In the genomic region with DNA sequence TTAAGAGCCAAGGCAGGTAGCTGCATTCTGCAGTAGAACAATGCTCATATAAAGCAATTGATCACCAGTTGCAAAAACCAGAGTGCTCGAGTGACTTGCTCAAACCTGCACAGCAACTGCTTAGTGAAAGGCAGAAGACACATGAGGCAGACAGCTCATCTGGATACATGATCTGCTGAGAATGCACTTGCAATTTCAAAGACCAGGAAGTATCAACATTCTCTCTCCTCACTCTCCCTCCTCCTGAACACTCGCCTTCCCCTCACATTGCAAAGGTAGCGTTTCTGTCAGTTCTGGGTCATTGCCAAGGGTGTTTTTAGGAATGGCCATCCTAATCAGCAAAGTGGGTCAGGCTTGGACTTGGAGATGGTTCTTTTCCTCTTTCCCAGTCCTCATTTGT, we compare ENCODE assay signal across 14 cellular contexts.
DNase-seq lines count a peak whose midpoint lies in the region; ATAC-seq, FAIRE-seq and TF ChIP-seq lines count a peak whose summit lies in the region.
"Had no signal": no experiment of that assay in that cellular context is flagged by ENCODE, and none has a peak within 500 bp of the region (broad histone marks: within the 10 kb centered on the region; RNA-seq: fewer than 3 reads in every experiment).

No MANE protein-coding gene starts in this region.

- no peaks in the 10 kb centered on the region for H3K9me3 ChIP-seq in CD8-positive, alpha-beta T cell (ENCODE audit: low read length)
- H3K9me3 ChIP-seq in HEK293 (ENCODE audit: control insufficient read depth, insufficient read depth, low read depth, low read length) (no peaks in the 10 kb centered on the region), mucosa of descending colon (no peaks in the 10 kb centered on the region), kidney (ENCODE audit: control insufficient read depth in 1 of 2, low read length in 2 of 2) (no peaks in the 10 kb centered on the region)
- H3K9me3 ChIP-seq: prostate gland, SJCRH30 had no signal

- no peak overlapping the region for H3K4me3 Mint-ChIP-seq in CD8-positive, alpha-beta T cell
- H3K4me3 Mint-ChIP-seq in T-cell: peak overlapping the region in 1 of 3 donors; percentile 36
- H3K4me3 Mint-ChIP-seq: activated CD8-positive, alpha-beta memory T cell treated with anti-CD3 and anti-CD28 coated beads, Interleukin-2, amount 10 ng/mL, durations not matched to agents 7 days and 5 days; CD14-positive monocyte; central memory CD8-positive, alpha-beta T cell had no signal

- CTCF ChIA-PET in CD8-positive, alpha-beta T cell (lab: Charles Lee): interaction anchor here (1.7 kb wide), 1 partner anchor 36 kb away, joined by 5 read pairs; no protein-coding TSS in a partner anchor
- CTCF ChIA-PET in HEK293 (lab: Yijun Ruan, JAX): interaction anchor here (0.6 kb wide), 2 partner anchors 25 to 729 kb away, joined by 4 read pairs; no protein-coding TSS in a partner anchor
- CTCF ChIA-PET in T-cell (lab: Charles Lee): no interaction called here

- H3K27me3 Mint-ChIP-seq in CD8-positive, alpha-beta T cell (ENCODE audit: low read depth): no peaks in the 10 kb centered on the region
- no peaks in the 10 kb centered on the region for H3K27me3 Mint-ChIP-seq in T-cell
- H3K27me3 Mint-ChIP-seq: activated CD8-positive, alpha-beta memory T cell treated with anti-CD3 and anti-CD28 coated beads, Interleukin-2, amount 10 ng/mL, durations not matched to agents 7 days and 5 days; central memory CD8-positive, alpha-beta T cell had no signal

- no peaks in the 10 kb centered on the region for H3K9me3 Mint-ChIP-seq in CD8-positive, alpha-beta T cell
- no peaks in the 10 kb centered on the region for H3K9me3 Mint-ChIP-seq in T-cell
- H3K9me3 Mint-ChIP-seq: CD14-positive monocyte; central memory CD8-positive, alpha-beta T cell had no signal

- H3K36me3 ChIP-seq in CD8-positive, alpha-beta T cell (ENCODE audit: insufficient read depth, low read length): no peaks in the 10 kb centered on the region
- H3K36me3 ChIP-seq in HEK293 (ENCODE audit: control insufficient read depth in 2 of 2, insufficient read depth in 1 of 2, low read length in 2 of 2) (no peaks in the 10 kb centered on the region), mucosa of descending colon (ENCODE audit: low read depth) (no peaks in the 10 kb centered on the region), kidney (ENCODE audit: control insufficient read depth in 1 of 2, insufficient read depth in 2 of 2, low read length in 2 of 2) (no peaks in the 10 kb centered on the region)
- H3K36me3 ChIP-seq: prostate gland, SJCRH30 had no signal

- H3K9ac ChIP-seq in kidney (ENCODE audit: low read length in 2 of 2): no peak overlapping the region

- intact Hi-C loops in CD8-positive, alpha-beta T cell (cut with DNase I, micrococcal nuclease): no loop called here
- intact Hi-C loops in mucosa of descending colon (cut with DNase I, micrococcal nuclease) (no loop called here), kidney (cut with DNase I) (no loop called here)

- peak overlapping the region; percentile 25 for H3K4me3 ChIP-seq in CD8-positive, alpha-beta T cell (ENCODE audit: low read depth, low read length)
- H3K4me3 ChIP-seq in HEK293 (ENCODE audit: low read depth, low read length) (no peak overlapping the region), mucosa of descending colon (no peak overlapping the region), kidney (ENCODE audit: low read length in 2 of 2) (no peak overlapping the region), coronary artery (no peak overlapping the region)
- H3K4me3 ChIP-seq: prostate gland, SJCRH30 had no signal

- no peaks in the 10 kb centered on the region for H3K27me3 ChIP-seq in CD8-positive, alpha-beta T cell (ENCODE audit: insufficient read depth, low read length)
- H3K27me3 ChIP-seq: SJCRH30 had no signal

- H3K4me1 Mint-ChIP-seq in CD8-positive, alpha-beta T cell (ENCODE audit: low read depth): peaks cover 31% of the 10 kb centered on the region
- peaks cover 25 to 32% (median 26%) of the 10 kb centered on the region in 3 donors for H3K4me1 Mint-ChIP-seq in T-cell
- H3K4me1 Mint-ChIP-seq: central memory CD8-positive, alpha-beta T cell had no signal

- POLR2A ChIA-PET in CD8-positive, alpha-beta T cell (lab: Charles Lee): no interaction called here
- POLR2A ChIA-PET in HEK293 (lab: Yijun Ruan, JAX) (no interaction called here), T-cell (lab: Charles Lee) (no interaction called here)

- no peak for ATAC-seq in CD8-positive, alpha-beta T cell
- ATAC-seq in T-cell (replicated peaks in 1 of 4) (peak in 3 of 4 experiments; percentile 31 to 65 (median 51)), mucosa of descending colon (peak; percentile 59)

- FAIRE-seq in kidney (lab: Jason Lieb, UNC): no peak
- FAIRE-seq: G401.6 had no signal

- peaks cover 17% of the 10 kb centered on the region for H3K4me1 ChIP-seq in CD8-positive, alpha-beta T cell (ENCODE audit: insufficient read depth, low read length)
- H3K4me1 ChIP-seq in HEK293 (ENCODE audit: control insufficient read depth, insufficient read depth, low read length) (peaks cover 5% of the 10 kb centered on the region), mucosa of descending colon (ENCODE audit: low read depth) (peaks cover 4% of the 10 kb centered on the region), kidney (ENCODE audit: control insufficient read depth in 1 of 2, insufficient read depth in 1 of 2, low read depth in 1 of 2, low read length in 2 of 2) (no peaks in the 10 kb centered on the region)
- H3K4me1 ChIP-seq: prostate gland had no signal

- H3K36me3 Mint-ChIP-seq in CD8-positive, alpha-beta T cell: no peaks in the 10 kb centered on the region
- H3K36me3 Mint-ChIP-seq in T-cell: no peaks in the 10 kb centered on the region
- H3K36me3 Mint-ChIP-seq: activated CD8-positive, alpha-beta memory T cell treated with anti-CD3 and anti-CD28 coated beads, Interleukin-2, amount 10 ng/mL, durations not matched to agents 7 days and 5 days; CD14-positive monocyte had no signal

- H3K27ac Mint-ChIP-seq in CD8-positive, alpha-beta T cell: peak overlapping the region; percentile 74
- peak overlapping the region in 1 of 2 donors; percentile 85 for H3K27ac Mint-ChIP-seq in T-cell
- H3K27ac Mint-ChIP-seq: activated CD8-positive, alpha-beta memory T cell treated with anti-CD3 and anti-CD28 coated beads, Interleukin-2, amount 10 ng/mL, durations not matched to agents 7 days and 5 days had no signal

- TF ChIP-seq CTCF in CD8-positive, alpha-beta T cell (IDR thresholded peaks at IDR 0.05): no peak
- TF ChIP-seq CTCF in HEK293 (tag by site-specific recombination; IDR thresholded peaks at IDR 0.05) (no peak), mucosa of descending colon (IDR thresholded peaks at IDR 0.05) (no peak), kidney (IDR thresholded peaks at IDR 0.05; ENCODE audit: borderline replicate concordance, extremely low read depth, insufficient read depth) (no peak), coronary artery (IDR thresholded peaks at IDR 0.05) (no peak)

- no peak for DNase-seq in CD8-positive, alpha-beta T cell
- DNase-seq in T-cell: no peak
- DNase-seq in mucosa of descending colon: no peak
- DNase-seq in kidney: no peak
- DNase-seq in activated effector memory CD4-positive, alpha-beta T cell treated with Interleukin-2 at 50 U/mL for 16 hours: no peak
- DNase-seq in coronary artery (ENCODE audit: low spot score): no peak
- DNase-seq: activated CD8-positive, alpha-beta memory T cell treated with anti-CD3 and anti-CD28 coated beads, Interleukin-2, amount 10 ng/mL, durations not matched to agents 7 days and 5 days; stimulated activated CD8-positive, alpha-beta memory T cell treated with anti-CD3 and anti-CD28 coated beads, Interleukin-4, amount 100 ng/mL, for 48 hours had no signal

- no peak overlapping the region for H3K27ac ChIP-seq in CD8-positive, alpha-beta T cell (ENCODE audit: low read depth, low read length)
- no peak overlapping the region for H3K27ac ChIP-seq in HEK293 (ENCODE audit: extremely low read depth, low read depth, low read length)
- H3K27ac ChIP-seq in kidney (ENCODE audit: low read depth in 2 of 2, low read length in 2 of 2): no peak overlapping the region
- H3K27ac ChIP-seq in coronary artery: no peak overlapping the region
- H3K27ac ChIP-seq: prostate gland, SJCRH30 had no signal

TF ChIP-seq in HEK293, 187 proteins besides CTCF, POLR2A, EP300 and RAD21:
- TF ChIP-seq, protein P1, sequence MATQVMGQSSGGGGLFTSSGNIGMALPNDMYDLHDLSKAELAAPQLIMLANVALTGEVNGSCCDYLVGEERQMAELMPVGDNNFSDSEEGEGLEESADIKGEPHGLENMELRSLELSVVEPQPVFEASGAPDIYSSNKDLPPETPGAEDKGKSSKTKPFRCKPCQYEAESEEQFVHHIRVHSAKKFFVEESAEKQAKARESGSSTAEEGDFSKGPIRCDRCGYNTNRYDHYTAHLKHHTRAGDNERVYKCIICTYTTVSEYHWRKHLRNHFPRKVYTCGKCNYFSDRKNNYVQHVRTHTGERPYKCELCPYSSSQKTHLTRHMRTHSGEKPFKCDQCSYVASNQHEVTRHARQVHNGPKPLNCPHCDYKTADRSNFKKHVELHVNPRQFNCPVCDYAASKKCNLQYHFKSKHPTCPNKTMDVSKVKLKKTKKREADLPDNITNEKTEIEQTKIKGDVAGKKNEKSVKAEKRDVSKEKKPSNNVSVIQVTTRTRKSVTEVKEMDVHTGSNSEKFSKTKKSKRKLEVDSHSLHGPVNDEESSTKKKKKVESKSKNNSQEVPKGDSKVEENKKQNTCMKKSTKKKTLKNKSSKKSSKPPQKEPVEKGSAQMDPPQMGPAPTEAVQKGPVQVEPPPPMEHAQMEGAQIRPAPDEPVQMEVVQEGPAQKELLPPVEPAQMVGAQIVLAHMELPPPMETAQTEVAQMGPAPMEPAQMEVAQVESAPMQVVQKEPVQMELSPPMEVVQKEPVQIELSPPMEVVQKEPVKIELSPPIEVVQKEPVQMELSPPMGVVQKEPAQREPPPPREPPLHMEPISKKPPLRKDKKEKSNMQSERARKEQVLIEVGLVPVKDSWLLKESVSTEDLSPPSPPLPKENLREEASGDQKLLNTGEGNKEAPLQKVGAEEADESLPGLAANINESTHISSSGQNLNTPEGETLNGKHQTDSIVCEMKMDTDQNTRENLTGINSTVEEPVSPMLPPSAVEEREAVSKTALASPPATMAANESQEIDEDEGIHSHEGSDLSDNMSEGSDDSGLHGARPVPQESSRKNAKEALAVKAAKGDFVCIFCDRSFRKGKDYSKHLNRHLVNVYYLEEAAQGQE (tag by site-specific recombination; IDR thresholded peaks at IDR 0.05): no peak
- TF ChIP-seq ZNF768 (tag by site-specific recombination; IDR thresholded peaks at IDR 0.05) (0 out of 2 replicates have a peak, but pooled peaks have one; percentile 6), PRDM1 (tag by site-specific recombination; IDR thresholded peaks at IDR 0.05) (peak; percentile 60), ZNF366 (tag by site-specific recombination; conservative IDR thresholded peaks at IDR 0.05) (0 out of 2 replicates have a peak, but pooled peaks have one; percentile 13)

Comparison
In these comparisons a context has a peak if more than half of its experiments do, and no peak if none do; other contexts are left out.
1. CTCF ChIA-PET loops: an anchor here in CD8-positive, alpha-beta T cell (1.7 kb wide) and HEK293 (0.6 kb wide); none called in T-cell.